ENCODE assay signal across 8 cellular contexts in genomic region chr9:78210841-78211301, GRCh38. TPM values are rescaled to one million over a fixed set of nuclear protein-coding genes. Genes with fewer than 3 reads are reported as not detected.
A peak's percentile ranks its signal among the peaks of the same experiment; 100 is the strongest.
DNase-seq lines count a peak whose midpoint lies in the region; ATAC-seq and TF ChIP-seq lines count a peak whose summit lies in the region.

No MANE protein-coding gene starts in this region.

- DNase-seq in GM10248 (ENCODE audit: extremely low spot score) (peak; percentile 60), epidermal melanocyte (ENCODE audit: insufficient read length, low spot score) (no peak), cortex of kidney (lab: John Stamatoyannopoulos, UW) (no peak), DMS114 treated with DMSO at 0.1 percent for 48 hours (lab: John Stamatoyannopoulos, UW; ENCODE audit: unreplicated experiment) (no peak), SW 1271 (lab: John Stamatoyannopoulos, UW) (no peak)
- no peak for DNase-seq in activated T-helper 1 cell treated with anti-CD3 and anti-CD28 coated beads, Interleukin-12 subunit alpha, Interleukin-12 subunit beta, Interleukin-2, Interleukin-4 antibody, amounts not matched to agents 30 ng/mL and 10 ng/mL and 1 ng/mL, durations not matched to agents 14 hours and 24 hours and 36 hours (ENCODE audit: low spot score)

- no peak for TF ChIP-seq CTCF in GM10248 (IDR thresholded peaks at IDR 0.05; ENCODE audit: control extremely low read depth, extremely low read depth, low read depth, missing control alignments)

- POLR2A ChIA-PET in GM10248 (lab: Yijun Ruan, JAX) = no interaction called here

- H3K9me3 Mint-ChIP-seq in activated T-helper 1 cell treated with anti-CD3 and anti-CD28 coated beads, Interleukin-12 subunit alpha, Interleukin-12 subunit beta, Interleukin-2, Interleukin-4 antibody, amounts not matched to agents 30 ng/mL and 10 ng/mL and 1 ng/mL, durations not matched to agents 14 hours and 24 hours and 36 hours = peaks cover 11% of the 10 kb centered on the region

- ATAC-seq in GM19395 (IDR thresholded peaks at IDR 0.05; ENCODE audit: unreplicated experiment) = peak; percentile 85
- peak; percentile 93 for ATAC-seq in HG03103 (IDR thresholded peaks at IDR 0.05; ENCODE audit: low read depth, unreplicated experiment)

- H3K27me3 Mint-ChIP-seq in activated T-helper 1 cell treated with anti-CD3 and anti-CD28 coated beads, Interleukin-12 subunit alpha, Interleukin-12 subunit beta, Interleukin-2, Interleukin-4 antibody, amounts not matched to agents 30 ng/mL and 10 ng/mL and 1 ng/mL, durations not matched to agents 14 hours and 24 hours and 36 hours (ENCODE audit: insufficient read depth) = peaks cover 10% of the 10 kb centered on the region

- intact Hi-C loops in activated T-helper 1 cell treated with anti-CD3 and anti-CD28 coated beads, Interleukin-12 subunit alpha, Interleukin-12 subunit beta, Interleukin-2, Interleukin-4 antibody, amounts not matched to agents 30 ng/mL and 10 ng/mL and 1 ng/mL, durations not matched to agents 14 hours and 24 hours and 36 hours (cut with micrococcal nuclease) = loop anchor here (2.0 to 5.0 kb wide), 3 partner anchors 24 to 234 kb away; no protein-coding TSS in a partner anchor

- CTCF ChIA-PET in GM10248 (lab: Yijun Ruan, JAX) = interaction anchor here (0.8 to 1.0 kb wide), 2 partner anchors 11 to 50 kb away, joined by 3 read pairs; no protein-coding TSS in a partner anchor

- peak overlapping the region; percentile 6 for H3K4me3 Mint-ChIP-seq in activated T-helper 1 cell treated with anti-CD3 and anti-CD28 coated beads, Interleukin-12 subunit alpha, Interleukin-12 subunit beta, Interleukin-2, Interleukin-4 antibody, amounts not matched to agents 30 ng/mL and 10 ng/mL and 1 ng/mL, durations not matched to agents 14 hours and 24 hours and 36 hours

- no peaks in the 10 kb centered on the region for H3K36me3 Mint-ChIP-seq in activated T-helper 1 cell treated with anti-CD3 and anti-CD28 coated beads, Interleukin-12 subunit alpha, Interleukin-12 subunit beta, Interleukin-2, Interleukin-4 antibody, amounts not matched to agents 30 ng/mL and 10 ng/mL and 1 ng/mL, durations not matched to agents 14 hours and 24 hours and 36 hours (ENCODE audit: low read depth)

- peak overlapping the region; percentile 6 for H3K27ac Mint-ChIP-seq in activated T-helper 1 cell treated with anti-CD3 and anti-CD28 coated beads, Interleukin-12 subunit alpha, Interleukin-12 subunit beta, Interleukin-2, Interleukin-4 antibody, amounts not matched to agents 30 ng/mL and 10 ng/mL and 1 ng/mL, durations not matched to agents 14 hours and 24 hours and 36 hours

- H3K4me1 Mint-ChIP-seq in activated T-helper 1 cell treated with anti-CD3 and anti-CD28 coated beads, Interleukin-12 subunit alpha, Interleukin-12 subunit beta, Interleukin-2, Interleukin-4 antibody, amounts not matched to agents 30 ng/mL and 10 ng/mL and 1 ng/mL, durations not matched to agents 14 hours and 24 hours and 36 hours (ENCODE audit: low read depth) = peaks cover 39% of the 10 kb centered on the region

RNA-seq across cellular contexts. Expression of gene CEP78, which starts 25.0 kb away (rescaled TPM):
- 35.2 and 41.1 TPM in 2 replicates for total RNA-seq in activated T-helper 1 cell treated with anti-CD3 and anti-CD28 coated beads, Interleukin-12 subunit alpha, Interleukin-12 subunit beta, Interleukin-2, Interleukin-4 antibody, amounts not matched to agents 30 ng/mL and 10 ng/mL and 1 ng/mL, durations not matched to agents 14 hours and 24 hours and 36 hours
